Comparison of ENCODE assay signal across 8 cellular contexts in the genomic region with DNA sequence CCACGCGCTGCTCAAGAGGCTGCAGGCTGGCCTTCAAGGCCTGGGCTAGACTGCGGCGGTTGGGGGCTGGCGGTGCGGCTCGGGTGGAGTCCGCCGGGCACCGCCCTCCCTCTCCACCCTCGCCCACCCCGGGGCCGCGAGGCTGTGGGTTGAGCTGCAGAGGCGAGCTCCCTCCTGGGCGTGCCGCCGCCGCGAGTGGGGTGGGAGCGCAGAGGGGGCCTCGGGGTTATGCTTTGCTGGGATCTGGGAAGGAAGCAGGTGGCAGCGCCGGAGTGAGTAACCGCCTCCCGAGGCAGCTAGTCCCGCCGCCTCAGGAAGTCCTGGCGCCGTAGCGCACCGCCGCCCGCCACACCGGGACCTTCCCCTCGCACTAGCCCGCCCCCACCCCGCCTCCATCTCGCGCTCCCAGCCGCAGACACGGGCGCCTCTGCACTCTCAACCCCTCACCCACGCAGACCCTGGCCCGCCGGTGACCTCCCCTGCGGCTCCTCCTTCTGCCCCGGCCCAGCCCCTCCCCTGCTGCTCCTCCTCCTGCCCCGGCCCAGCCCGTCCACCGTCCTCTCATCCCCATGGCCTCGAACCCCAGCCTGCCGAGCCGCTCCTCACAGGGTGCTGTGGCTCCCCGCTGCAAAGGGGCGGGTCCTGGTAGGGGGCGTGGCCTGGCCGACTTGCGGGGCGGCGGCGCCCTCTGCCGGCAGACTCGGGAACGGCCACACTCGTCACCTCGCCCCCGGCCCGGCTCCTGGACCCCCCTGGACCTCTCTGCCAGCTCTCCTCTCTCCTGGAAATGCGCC. TPM values are rescaled to one million over a fixed set of nuclear protein-coding genes. Genes with fewer than 3 reads are reported as not detected.
DNase-seq lines count a peak whose midpoint lies in the region; ATAC-seq and TF ChIP-seq lines count a peak whose summit lies in the region.

No MANE protein-coding gene starts in this region.

- H3K9me3 ChIP-seq in CD4-positive, alpha-beta memory T cell (ENCODE audit: control insufficient read depth in 1 of 2, low read length in 2 of 2), result no peaks in the 10 kb centered on the region
- H3K9me3 ChIP-seq in WERI-Rb-1 (ENCODE audit: severe bottlenecking), result no peaks in the 10 kb centered on the region
- no peaks in the 10 kb centered on the region for H3K9me3 ChIP-seq in mammary epithelial cell (replicated peaks; ENCODE audit: insufficient read depth, low read length)

- 3% methylated on average over 8 of the region's 70 CpGs for WGBS in mammary epithelial cell (ENCODE audit: low coverage, missing lambda C conversion rate)

- H3K27me3 Mint-ChIP-seq in CD4-positive, alpha-beta memory T cell, result no peaks in the 10 kb centered on the region

- H3K4me3 Mint-ChIP-seq in CD4-positive, alpha-beta memory T cell, result peak overlapping the region; percentile 85 to 99 (median 92)

- H3K36me3 Mint-ChIP-seq in CD4-positive, alpha-beta memory T cell, result peaks cover 0 to 2% of the 10 kb centered on the region in 2 donors

- peak overlapping the region; percentile 36 to 57 for H3K4me3 ChIP-seq in CD4-positive, alpha-beta memory T cell (ENCODE audit: low read length in 2 of 2)
- H3K4me3 ChIP-seq in WERI-Rb-1 (ENCODE audit: low read depth, low read length) (peak overlapping the region; percentile 65), mammary epithelial cell (replicated peaks in 1 of 3; ENCODE audit: insufficient read depth in 1 of 3, low read depth in 2 of 3, low read length in 3 of 3) (peak overlapping the region; percentile 47 to 54 (median 50))

- peak overlapping the region; percentile 100 for H3K4me2 ChIP-seq in mammary epithelial cell (ENCODE audit: insufficient read depth, low read depth, low read length)

- TF ChIP-seq CTCF in WERI-Rb-1 (IDR thresholded peaks at IDR 0.05; ENCODE audit: low read depth, low read length) (peak; percentile 94), mammary epithelial cell (conservative IDR thresholded peaks at IDR 0.05 in 1 of 2, IDR thresholded peaks at IDR 0.05 in 1 of 2; ENCODE audit: extremely low read depth in 1 of 2, insufficient read depth in 1 of 2, low read depth in 1 of 2, low read length in 2 of 2) (peak; percentile 58 to 96)

- H3K9ac ChIP-seq in mammary epithelial cell (ENCODE audit: insufficient read depth, low read length), result no peak overlapping the region

- H3K27me3 ChIP-seq in CD4-positive, alpha-beta memory T cell (ENCODE audit: insufficient read depth, low read length), result no peaks in the 10 kb centered on the region
- no peaks in the 10 kb centered on the region for H3K27me3 ChIP-seq in WERI-Rb-1 (ENCODE audit: insufficient read depth, low read depth, severe bottlenecking)
- no peaks in the 10 kb centered on the region for H3K27me3 ChIP-seq in mammary epithelial cell (ENCODE audit: insufficient read depth, low read length)

- CTCF ChIA-PET in CD4-positive, alpha-beta memory T cell (lab: Charles Lee; ENCODE audit: partially characterized antibody), result interaction anchor here (0.5 to 20.6 kb wide), 14 partner anchors 9 to 137 kb away, joined by 3 to 1048 read pairs (median 6); a partner anchor contains a TSS
- CTCF ChIA-PET in mammary epithelial cell (lab: Charles Lee; ENCODE audit: low non-redundant PET), result interaction anchor here (0.5 to 1.8 kb wide), 5 partner anchors 9 to 350 kb away, joined by 3 to 14 read pairs (median 6); no protein-coding TSS in a partner anchor

- H2AFZ ChIP-seq in mammary epithelial cell (ENCODE audit: low read depth, low read length), result peak overlapping the region; percentile 75

- no peaks in the 10 kb centered on the region for H4K20me1 ChIP-seq in mammary epithelial cell (ENCODE audit: insufficient read depth, low read length)

- peaks cover 29 to 56% (median 39%) of the 10 kb centered on the region in 4 donors for H3K4me1 Mint-ChIP-seq in CD4-positive, alpha-beta memory T cell

- in situ Hi-C loops in mammary epithelial cell (cut with MboI; ENCODE audit: low sequenced_read_pairs in 2 of 2), result no loop called here

- H3K4me1 ChIP-seq in CD4-positive, alpha-beta memory T cell (ENCODE audit: insufficient read depth, low read length), result peaks cover 42% of the 10 kb centered on the region
- peaks cover 17% of the 10 kb centered on the region for H3K4me1 ChIP-seq in mammary epithelial cell (ENCODE audit: insufficient read depth, low read length)

- BruUV-seq in mammary epithelial cell (replicated peaks; lab: Mats Ljungman, UMichigan), result no TSS peak

- POLR2A ChIA-PET in CD4-positive, alpha-beta memory T cell (lab: Charles Lee; ENCODE audit: partially characterized antibody), result interaction anchor here (1.0 to 9.9 kb wide), 9 partner anchors 9 to 983 kb away, joined by 3 to 187 read pairs (median 16); a partner anchor contains a TSS

- H3K9me3 Mint-ChIP-seq in CD4-positive, alpha-beta memory T cell, result peaks cover 0 to 3% (median 0%) of the 10 kb centered on the region in 8 donors

- ATAC-seq in HG03159 (IDR thresholded peaks at IDR 0.05; ENCODE audit: unreplicated experiment), result no peak

- dilution Hi-C loops in mammary epithelial cell (cut with HindIII; ENCODE audit: low sequenced_read_pairs), result loop anchor here (5.0 kb wide), 2 partner anchors 56 to 94 kb away; no protein-coding TSS in a partner anchor

- DNase-seq in CD4-positive, alpha-beta memory T cell, result peak; percentile 87 to 94 (median 88)
- peak; percentile 53 for DNase-seq in GOT3 (lab: John Stamatoyannopoulos, UW)
- DNase-seq in NCI-H2029 treated with DMSO at 0.1 percent for 48 hours (lab: John Stamatoyannopoulos, UW), result peak; percentile 36
- DNase-seq in WERI-Rb-1, result peak; percentile 92
- peak; percentile 36 for DNase-seq in mammary epithelial cell
- DNase-seq in islet precursor cell, result peak; percentile 97
- DNase-seq in stimulated activated CD4-positive, alpha-beta T cell treated with anti-CD3 and anti-CD28 coated beads, Interleukin-12 subunit alpha, Interleukin-12 subunit beta, amount 100 ng/mL, for 48 hours (ENCODE audit: low read depth in 2 of 3, low spot score in 1 of 3), result peak; percentile 86 to 93 (median 92)

- H3K36me3 ChIP-seq in CD4-positive, alpha-beta memory T cell (ENCODE audit: insufficient read depth, low read length), result no peaks in the 10 kb centered on the region
- no peaks in the 10 kb centered on the region for H3K36me3 ChIP-seq in WERI-Rb-1
- no peaks in the 10 kb centered on the region for H3K36me3 ChIP-seq in mammary epithelial cell (ENCODE audit: insufficient read depth, low read length)

- peak overlapping the region; percentile 91 to 99 (median 97) for H3K27ac Mint-ChIP-seq in CD4-positive, alpha-beta memory T cell

- intact Hi-C loops in CD4-positive, alpha-beta memory T cell (cut with micrococcal nuclease), result loop anchor here (1.0 kb wide), 3 partner anchors 10 to 30 kb away; a partner anchor contains a TSS
- intact Hi-C loops in mammary epithelial cell (cut with micrococcal nuclease), result loop anchor here (1.0 kb wide), 4 partner anchors 19 to 128 kb away; no protein-coding TSS in a partner anchor

- H3K27ac ChIP-seq in CD4-positive, alpha-beta memory T cell (ENCODE audit: low read depth, low read length), result peak overlapping the region; percentile 48
- H3K27ac ChIP-seq in WERI-Rb-1, result 0 out of 2 replicates have a peak overlapping the region, but pooled peaks have one; percentile 2
- H3K27ac ChIP-seq in mammary epithelial cell (ENCODE audit: insufficient read depth, low read depth, low read length), result no peak overlapping the region

- no peaks in the 10 kb centered on the region for H3K79me2 ChIP-seq in mammary epithelial cell (ENCODE audit: insufficient read depth, low read length)

RNA-seq across cellular contexts. Expression of a gene that starts 16.6 kb away (rescaled TPM):
- total RNA-seq in CD4-positive, alpha-beta memory T cell, result 10 to 100 TPM; 30.5 to 31.7 TPM
- 1 to 10 TPM; 1.2 to 5.3 TPM for polyA plus RNA-seq in CD4-positive, alpha-beta memory T cell
- under 1 TPM in 1 of 2 donors, not detected in 1; 0.50 TPM for total RNA-seq in mammary epithelial cell
- 0.10 TPM for polyA plus RNA-seq in mammary epithelial cell
- polyA minus RNA-seq in mammary epithelial cell, result not detected

RNA-seq across cellular contexts. Expression of a gene that starts 27.9 kb away (rescaled TPM):
- 1 to 10 TPM; 1.1 to 1.3 TPM for total RNA-seq in CD4-positive, alpha-beta memory T cell
- polyA plus RNA-seq in CD4-positive, alpha-beta memory T cell, result 1 to 10 TPM; 1.2 to 1.3 TPM
- 1 to 10 TPM in 1 of 2 donors, under 1 TPM in 1; 0.17 to 2.4 TPM for total RNA-seq in mammary epithelial cell
- 0.44 TPM for polyA plus RNA-seq in mammary epithelial cell
- polyA minus RNA-seq in mammary epithelial cell, result 1.4 TPM

RNA-seq across cellular contexts. Expression of a gene that starts 46.4 kb away (rescaled TPM):
- total RNA-seq in CD4-positive, alpha-beta memory T cell, result 10 to 100 TPM; 24.4 to 27.0 TPM
- polyA plus RNA-seq in CD4-positive, alpha-beta memory T cell, result 10 to 100 TPM; 22.2 to 27.1 TPM
- 10 to 100 TPM; 44.8 to 59.4 TPM for total RNA-seq in mammary epithelial cell
- 90.8 TPM for polyA plus RNA-seq in mammary epithelial cell
- polyA minus RNA-seq in mammary epithelial cell, result 36.4 TPM

RNA-seq across cellular contexts. Expression of a gene that starts 56.1 kb away (rescaled TPM):
- total RNA-seq in CD4-positive, alpha-beta memory T cell, result not detected
- polyA plus RNA-seq in CD4-positive, alpha-beta memory T cell, result not detected
- under 1 TPM in 1 of 2 donors, not detected in 1; 0.17 TPM for total RNA-seq in mammary epithelial cell
- polyA plus RNA-seq in mammary epithelial cell, result not detected
- not detected for polyA minus RNA-seq in mammary epithelial cell

Comparison
In these comparisons a context has a peak if more than half of its experiments do, and no peak if none do; other contexts are left out.
1. DNase-seq: peak in every context shown above with its lines; median percentile 97 in islet precursor cell; 92 in WERI-Rb-1; 92 in stimulated activated CD4-positive, alpha-beta T cell treated with anti-CD3 and anti-CD28 coated beads, Interleukin-12 subunit alpha, Interleukin-12 subunit beta, amount 100 ng/mL, for 48 hours; 88 in CD4-positive, alpha-beta memory T cell; 53 in GOT3; 36 in NCI-H2029 treated with DMSO at 0.1 percent for 48 hours; 36 in mammary epithelial cell.
2. RNA of a gene that starts 16.6 kb away (total RNA-seq): 30.5 to 31.7 TPM in CD4-positive, alpha-beta memory T cell; 0.50 TPM in mammary epithelial cell; every median in the first group is over 10 times any median in the second.
3. Peak in every context shown above with its lines, with median percentiles within 50 percentile points of each other: H3K4me3 ChIP-seq.